1 cellular context compared by ENCODE assay signal in the genomic region with DNA sequence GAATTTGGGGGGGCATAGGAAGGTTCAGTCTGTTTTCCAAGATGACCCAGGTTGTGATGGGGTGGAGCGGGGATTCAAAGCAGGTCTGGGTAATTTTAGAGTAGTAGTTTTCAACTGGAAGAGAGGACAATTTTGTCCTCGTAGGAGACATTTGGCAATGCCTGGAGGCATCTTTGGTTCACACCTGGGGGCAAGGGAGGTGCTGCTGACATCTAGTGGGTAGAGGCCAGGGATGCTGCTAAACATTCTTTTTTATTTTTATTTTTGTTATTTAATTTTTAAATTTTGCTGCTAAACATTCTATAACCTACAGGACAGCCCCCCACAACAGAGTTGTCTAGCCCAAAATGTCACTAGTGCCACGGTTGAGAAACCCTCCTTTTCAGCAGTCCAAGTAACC.
TF ChIP-seq lines count a peak whose summit lies in the region.

No MANE protein-coding gene starts in this region.

TF ChIP-seq in H1, 55 proteins besides CTCF, POLR2A, EP300 and RAD21:
- TF ChIP-seq RNF2 (IDR thresholded peaks at IDR 0.05; ENCODE audit: borderline replicate concordance, low read depth, low read length, missing control alignments, poor library complexity, severe bottlenecking) (no peak), POLR2AphosphoS5 (IDR thresholded peaks at IDR 0.05; ENCODE audit: low read depth, low read length) (no peak), EGR1 (IDR thresholded peaks at IDR 0.05; ENCODE audit: borderline replicate concordance, low read depth, low read length) (no peak), HDAC6 (IDR thresholded peaks at IDR 0.05; ENCODE audit: low read depth, low read length) (no peak), SUZ12 (IDR thresholded peaks at IDR 0.05; ENCODE audit: low read length) (no peak)
- TF ChIP-seq, protein P1, sequence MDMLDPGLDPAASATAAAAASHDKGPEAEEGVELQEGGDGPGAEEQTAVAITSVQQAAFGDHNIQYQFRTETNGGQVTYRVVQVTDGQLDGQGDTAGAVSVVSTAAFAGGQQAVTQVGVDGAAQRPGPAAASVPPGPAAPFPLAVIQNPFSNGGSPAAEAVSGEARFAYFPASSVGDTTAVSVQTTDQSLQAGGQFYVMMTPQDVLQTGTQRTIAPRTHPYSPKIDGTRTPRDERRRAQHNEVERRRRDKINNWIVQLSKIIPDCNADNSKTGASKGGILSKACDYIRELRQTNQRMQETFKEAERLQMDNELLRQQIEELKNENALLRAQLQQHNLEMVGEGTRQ (IDR thresholded peaks at IDR 0.05; ENCODE audit: low read length), result no peak
